21 cellular contexts compared by ENCODE assay signal in genomic region chr7:50835156-50835555, GRCh38.
"Had no signal": no experiment of that assay in that cellular context is flagged by ENCODE, and none has a peak within 500 bp of the region (broad histone marks: within the 10 kb centered on the region; RNA-seq: fewer than 3 reads in every experiment).

No MANE protein-coding gene starts in this region.

- H3K27me3 ChIP-seq: right lobe of liver had no signal

- H3K36me3 ChIP-seq: left lung, right lobe of liver, tibial artery had no signal

- H3K27ac ChIP-seq: coronary artery, left lung, parathyroid adenoma, right lobe of liver, skin epidermis, tibial artery, VCaP had no signal

- H3K79me2 ChIP-seq: parathyroid adenoma had no signal

- H3K9ac ChIP-seq: parathyroid adenoma had no signal

- H3K4me3 ChIP-seq: coronary artery, left lung, lung, right lobe of liver, skin epidermis, tibial artery had no signal

- H3K9me3 ChIP-seq: left lung, right lobe of liver, tibial artery had no signal

- DNase-seq: activated CD4-positive, alpha-beta memory T cell treated with anti-CD3 and anti-CD28 coated beads, Interleukin-2, amount 10 ng/mL, durations not matched to agents 7 days and 5 days; activated CD4-positive, alpha-beta T cell treated with anti-CD3 and anti-CD28 coated beads, Interleukin-2, amount 10 ng/mL, durations not matched to agents 24 days and 14 days; activated gamma-delta T cell treated with Interleukin-2 at 50 U/mL for 16 hours; activated T-cell treated with anti-CD3 and anti-CD28 coated beads, Interleukin-2, amount 50 U/mL, for 1 hour; endodermal cell; kidney; left lung; naive B cell; nucleus accumbens; right lobe of liver; stimulated activated CD4-positive, alpha-beta T cell treated with anti-CD3 and anti-CD28 coated beads, Interleukin-1b, Interleukin-23, amount 100 ng/mL, for 48 hours; stimulated activated naive CD8-positive, alpha-beta T cell treated with anti-CD3 and anti-CD28 coated beads, Interleukin-15, amount 100 ng/mL, for 72 hours; T-helper 17 cell; tibial artery had no signal

- H2AFZ ChIP-seq: parathyroid adenoma had no signal

- H3K4me1 ChIP-seq: left lung, right lobe of liver had no signal

- ATAC-seq: activated CD4-positive, CD25-positive, alpha-beta regulatory T cell treated with anti-CD3 and anti-CD28 coated beads, Interleukin-2, amount 50 U/mL, for 24 hours; activated naive CD4-positive, alpha-beta T cell treated with anti-CD3 and anti-CD28 coated beads, Interleukin-2, amount 50 U/mL, for 72 hours; left lung; right lobe of liver; stimulated activated naive CD8-positive, alpha-beta T cell treated with anti-CD3 and anti-CD28 coated beads, Interleukin-15, amount 100 ng/mL, for 72 hours; T-helper 17 cell had no signal
